11 cellular contexts compared by ENCODE assay signal in the genomic region with DNA sequence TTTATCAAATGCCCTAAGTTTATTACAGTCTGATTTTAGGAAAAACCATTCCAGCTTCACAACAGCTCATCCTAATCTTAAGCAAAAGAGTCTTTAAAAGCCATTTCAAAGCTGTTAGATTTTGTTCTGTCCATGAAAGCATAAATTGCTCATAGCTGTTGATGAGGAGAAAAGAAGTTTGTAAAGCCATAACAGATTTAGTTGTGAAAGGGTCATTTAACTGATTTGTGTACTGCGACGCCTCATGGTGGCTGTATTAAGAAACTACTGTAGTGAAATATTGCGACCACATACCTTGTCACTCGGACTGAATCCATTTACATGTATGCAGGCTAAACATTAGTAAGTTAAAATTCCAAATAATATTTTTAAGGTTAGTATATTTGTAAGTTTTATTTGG. TPM values are rescaled to one million over a fixed set of nuclear protein-coding genes. Genes with fewer than 3 reads are reported as not detected.
DNase-seq lines count a peak whose midpoint lies in the region; ATAC-seq and TF ChIP-seq lines count a peak whose summit lies in the region.
"Had no signal": no experiment of that assay in that cellular context is flagged by ENCODE, and none has a peak within 500 bp of the region (broad histone marks: within the 10 kb centered on the region; RNA-seq: fewer than 3 reads in every experiment).

No MANE protein-coding gene starts in this region.

- no peak overlapping the region for H3K9ac ChIP-seq in colonic mucosa (ENCODE audit: low read depth in 2 of 2, low read length in 2 of 2)

- no peak overlapping the region for H3K27ac ChIP-seq in foreskin keratinocyte
- H3K27ac ChIP-seq in colonic mucosa, result no peak overlapping the region
- H3K27ac ChIP-seq: skin epidermis had no signal

- ATAC-seq in foreskin keratinocyte, result peak; percentile 26
- no peak for ATAC-seq in GM19035 (IDR thresholded peaks at IDR 0.05; ENCODE audit: unreplicated experiment)
- ATAC-seq: activated CD8-positive, alpha-beta memory T cell treated with anti-CD3 and anti-CD28 coated beads, Interleukin-2, amount 10 ng/mL, durations not matched to agents 7 days and 5 days had no signal

- TF ChIP-seq CTCF in GM12873 (IDR thresholded peaks at IDR 0.05; ENCODE audit: insufficient read depth, low read depth, low read length, missing control alignments) (peak; percentile 36), foreskin keratinocyte (conservative IDR thresholded peaks at IDR 0.05) (peak; percentile 45), colonic mucosa (IDR thresholded peaks at IDR 0.05) (no peak)

- no peaks in the 10 kb centered on the region for H3K9me3 ChIP-seq in colonic mucosa

- intact Hi-C loops in colonic mucosa (cut with DNase I), result loop anchor here (10.0 kb wide), 1 partner anchor 269 kb away; no protein-coding TSS in a partner anchor

- no peak overlapping the region for H3K4me3 ChIP-seq in colonic mucosa
- H3K4me3 ChIP-seq: skin epidermis had no signal

- H3K4me1 ChIP-seq in foreskin keratinocyte, result no peaks in the 10 kb centered on the region
- no peaks in the 10 kb centered on the region for H3K4me1 ChIP-seq in colonic mucosa

- DNase-seq in A172 (ENCODE audit: low spot score) (peak; percentile 28), RPMI8226 (peak; percentile 10), foreskin keratinocyte (no peak), NCI-H2081 treated with DMSO at 0.1 percent for 48 hours (lab: John Stamatoyannopoulos, UW) (no peak), cerebellar nuclear complex (lab: John Stamatoyannopoulos, UW) (no peak), colonic mucosa (no peak)
- DNase-seq: activated CD8-positive, alpha-beta memory T cell treated with anti-CD3 and anti-CD28 coated beads, Interleukin-2, amount 10 ng/mL, durations not matched to agents 7 days and 5 days; foreskin melanocyte had no signal

- no peaks in the 10 kb centered on the region for H3K36me3 ChIP-seq in colonic mucosa

- no peaks in the 10 kb centered on the region for H3K27me3 ChIP-seq in foreskin keratinocyte
- no peaks in the 10 kb centered on the region for H3K27me3 ChIP-seq in colonic mucosa

RNA-seq across cellular contexts. Expression of gene BBX, which starts 20.9 kb away (rescaled TPM):
- total RNA-seq in A172 (2014; rRNA removed; shearing (Covaris generic)), result 33.8 and 63.2 TPM in 2 replicates
- total RNA-seq in foreskin keratinocyte, result 51.1 and 52.8 TPM in 2 replicates
- polyA plus RNA-seq in foreskin keratinocyte, result 4.7 TPM in 2 replicates
- 10 to 100 TPM; 21.5 to 44.3 TPM for total RNA-seq in colonic mucosa

Comparison
In these comparisons a context has a peak if more than half of its experiments do, and no peak if none do; other contexts are left out.
1. DNase-seq: peak in A172 (single experiment) and RPMI8226 (single experiment); none in foreskin keratinocyte (0 of 2), NCI-H2081 treated with DMSO at 0.1 percent for 48 hours (single experiment), cerebellar nuclear complex (0 of 2) and colonic mucosa (single experiment).